ENCODE assay signal across 17 cellular contexts in genomic region chrX:97397371-97397770, GRCh38.
A peak's percentile ranks its signal among the peaks of the same experiment; 100 is the strongest.
DNase-seq lines count a peak whose midpoint lies in the region; ATAC-seq, FAIRE-seq and TF ChIP-seq lines count a peak whose summit lies in the region.
"Had no signal": no experiment of that assay in that cellular context is flagged by ENCODE, and none has a peak within 500 bp of the region (broad histone marks: within the 10 kb centered on the region; RNA-seq: fewer than 3 reads in every experiment).

No MANE protein-coding gene starts in this region.

- H3K27me3 Mint-ChIP-seq in MCF 10A (ENCODE audit: insufficient read depth, unreplicated experiment) = peaks cover 56% of the 10 kb centered on the region
- H3K27me3 Mint-ChIP-seq: central memory CD8-positive, alpha-beta T cell had no signal

- H3K79me2 ChIP-seq in mammary epithelial cell (ENCODE audit: insufficient read depth, low read length) = no peaks in the 10 kb centered on the region

- no peaks in the 10 kb centered on the region for H3K36me3 Mint-ChIP-seq in MCF 10A (ENCODE audit: insufficient read depth, unreplicated experiment)
- H3K36me3 Mint-ChIP-seq: mesothelial cell of epicardium had no signal

- no peaks in the 10 kb centered on the region for H3K9me3 Mint-ChIP-seq in MCF 10A (ENCODE audit: unreplicated experiment)
- H3K9me3 Mint-ChIP-seq: central memory CD8-positive, alpha-beta T cell; endodermal cell; mesothelial cell of epicardium had no signal

- no peak overlapping the region for H3K9ac ChIP-seq in mammary epithelial cell (ENCODE audit: insufficient read depth, low read length)

- no peak overlapping the region for H3K4me2 ChIP-seq in mammary epithelial cell (ENCODE audit: insufficient read depth, low read depth, low read length)

- no peaks in the 10 kb centered on the region for H3K36me3 ChIP-seq in mammary epithelial cell (ENCODE audit: insufficient read depth, low read length)
- H3K36me3 ChIP-seq in brain microvascular endothelial cell (replicated peaks) = no peaks in the 10 kb centered on the region
- H3K36me3 ChIP-seq: stomach had no signal

- FAIRE-seq in RCC 7860 (lab: Jason Lieb, UNC) = peak; percentile 66
- FAIRE-seq in urothelium cell line (lab: Jason Lieb, UNC) = no peak

- no peaks in the 10 kb centered on the region for H4K20me1 ChIP-seq in mammary epithelial cell (ENCODE audit: insufficient read depth, low read length)

- in situ Hi-C loops in mammary epithelial cell (cut with MboI; ENCODE audit: low sequenced_read_pairs in 2 of 2) = no loop called here
- in situ Hi-C loops in brain microvascular endothelial cell (cut with HindIII; ENCODE audit: low pct_ligation_motif_present, low sequenced_read_pairs) = no loop called here

- H3K9me3 ChIP-seq in mammary epithelial cell (replicated peaks; ENCODE audit: insufficient read depth, low read length) = no peaks in the 10 kb centered on the region
- H3K9me3 ChIP-seq: stomach had no signal

- BruUV-seq in MCF 10A (replicated peaks; lab: Mats Ljungman, UMichigan) (no TSS peak), mammary epithelial cell (replicated peaks; lab: Mats Ljungman, UMichigan) (no TSS peak)

- ATAC-seq in GM21526 (IDR thresholded peaks at IDR 0.05; ENCODE audit: low FRiP score, unreplicated experiment) = no peak

- DNase-seq in MCF 10A (ENCODE audit: unreplicated experiment) (peak; percentile 16), mammary epithelial cell (no peak), RCC 7860 (ENCODE audit: low spot score) (peak; percentile 11), brain microvascular endothelial cell (peak; percentile 59), urothelium cell line (ENCODE audit: low spot score) (peak; percentile 2), mesenteric fat pad (ENCODE audit: low spot score) (no peak), NCI-H82 treated with DMSO at 0.1 percent for 48 hours (lab: John Stamatoyannopoulos, UW; ENCODE audit: unreplicated experiment) (no peak)
- DNase-seq: activated gamma-delta T cell, Calu3, endodermal cell, islet precursor cell, NCI-H1417 treated with DMSO at 0.1 percent for 48 hours, NCI-H524 treated with DMSO at 0.1 percent for 48 hours, stomach had no signal

- CTCF ChIA-PET in MCF 10A (lab: Yijun Ruan, JAX) (interaction anchor here (0.6 kb wide), 1 partner anchor 510 kb away, joined by 3 read pairs; no protein-coding TSS in a partner anchor), mammary epithelial cell (lab: Charles Lee; ENCODE audit: low non-redundant PET) (no interaction called here)

- no peak overlapping the region for H2AFZ ChIP-seq in mammary epithelial cell (ENCODE audit: low read depth, low read length)

- no peak for TF ChIP-seq CTCF in MCF 10A (IDR thresholded peaks at IDR 0.05; ENCODE audit: unreplicated experiment)
- no peak for TF ChIP-seq CTCF in mammary epithelial cell (conservative IDR thresholded peaks at IDR 0.05 in 1 of 2, IDR thresholded peaks at IDR 0.05 in 1 of 2; ENCODE audit: extremely low read depth in 1 of 2, insufficient read depth in 1 of 2, low read depth in 1 of 2, low read length in 2 of 2)
- TF ChIP-seq CTCF in brain microvascular endothelial cell (IDR thresholded peaks at IDR 0.05; ENCODE audit: low read depth, low read length, missing control alignments) = no peak

- peaks cover 6% of the 10 kb centered on the region for H3K4me1 Mint-ChIP-seq in MCF 10A (ENCODE audit: insufficient read depth, unreplicated experiment)

- H3K27me3 ChIP-seq in mammary epithelial cell (ENCODE audit: insufficient read depth, low read length) (no peaks in the 10 kb centered on the region), brain microvascular endothelial cell (replicated peaks) (no peaks in the 10 kb centered on the region)

- 80% methylated on average over 3 of the region's 3 CpGs for WGBS in mammary epithelial cell (ENCODE audit: low coverage, missing lambda C conversion rate)

- H3K27ac ChIP-seq in mammary epithelial cell (ENCODE audit: insufficient read depth, low read depth, low read length) (no peak overlapping the region), brain microvascular endothelial cell (peak overlapping the region; percentile 64)
- H3K27ac ChIP-seq: stomach had no signal

- intact Hi-C loops in MCF 10A (cut with micrococcal nuclease) (no loop called here), mammary epithelial cell (cut with micrococcal nuclease) (no loop called here)

- POLR2A ChIA-PET in MCF 10A (lab: Yijun Ruan, JAX) = no interaction called here

- no peak overlapping the region for H3K27ac Mint-ChIP-seq in MCF 10A (ENCODE audit: low read depth, unreplicated experiment)
- H3K27ac Mint-ChIP-seq: endodermal cell, mesothelial cell of epicardium had no signal

- dilution Hi-C loops in mammary epithelial cell (cut with HindIII; ENCODE audit: low sequenced_read_pairs) = no loop called here

- H3K4me1 ChIP-seq in mammary epithelial cell (ENCODE audit: insufficient read depth, low read length) = no peaks in the 10 kb centered on the region
- H3K4me1 ChIP-seq: stomach had no signal

- no peak overlapping the region for H3K4me3 Mint-ChIP-seq in MCF 10A (ENCODE audit: unreplicated experiment)
- H3K4me3 Mint-ChIP-seq: central memory CD8-positive, alpha-beta T cell; endodermal cell; mesothelial cell of epicardium had no signal

- H3K4me3 ChIP-seq in mammary epithelial cell (replicated peaks in 1 of 3; ENCODE audit: insufficient read depth in 1 of 3, low read depth in 2 of 3, low read length in 3 of 3) (no peak overlapping the region), brain microvascular endothelial cell (ENCODE audit: low read depth, low read length) (no peak overlapping the region)
- H3K4me3 ChIP-seq: stomach had no signal

Comparison
In these comparisons a context has a peak if more than half of its experiments do, and no peak if none do; other contexts are left out.
1. DNase-seq: peak in MCF 10A (single experiment), RCC 7860 (single experiment), brain microvascular endothelial cell (single experiment) and urothelium cell line (single experiment); none in mammary epithelial cell (single experiment), mesenteric fat pad (single experiment) and NCI-H82 treated with DMSO at 0.1 percent for 48 hours (single experiment).